8 cellular contexts compared by ENCODE assay signal in genomic region chr6:106525111-106525884, GRCh38.
DNase-seq lines count a peak whose midpoint lies in the region; ATAC-seq and TF ChIP-seq lines count a peak whose summit lies in the region.

No MANE protein-coding gene starts in this region.

- DNase-seq in DMS53 (lab: John Stamatoyannopoulos, UW), result peak; percentile 29
- DNase-seq in IMR-90, result no peak
- DNase-seq in transverse colon, result no peak
- no peak for DNase-seq in DMS 273 (lab: John Stamatoyannopoulos, UW; ENCODE audit: unreplicated experiment)
- DNase-seq in inferior parietal cortex (ENCODE audit: extremely low spot score), result no peak
- no peak for DNase-seq in right atrium auricular region (ENCODE audit: low spot score)

- H4K5ac ChIP-seq in IMR-90 (ENCODE audit: low read depth, low read length), result no peak overlapping the region; the same call in 1 of the 2 replicates

- no CpG with 5 or more reads among the region's 7 CpGs for WGBS in IMR-90 (ENCODE audit: extremely low coverage in 2 of 2, insufficient read length in 1 of 2), 2 experiments
- 9 to 19% methylated on average over 7 of the region's 7 CpGs for WGBS in transverse colon (ENCODE audit: low coverage in 1 of 2), 2 donors

- in situ Hi-C loops in IMR-90 (cut with MboI; ENCODE audit: low sequenced_read_pairs), result no loop called here
- in situ Hi-C loops in transverse colon (cut with MboI; ENCODE audit: low pct_ligation_motif_present in 1 of 4, low pct_unique_long_range_greater_than_20kb in 1 of 4, low sequenced_read_pairs in 3 of 4), result no loop called here

- H2BK120ac ChIP-seq in IMR-90 (ENCODE audit: low read depth, low read length), result peak overlapping the region; percentile 33; the same call in 1 of the 2 replicates

- no peak overlapping the region for H3K14ac ChIP-seq in IMR-90 (replicated peaks; ENCODE audit: low read depth, low read length)

- TF ChIP-seq EP300 in transverse colon (IDR thresholded peaks at IDR 0.05; ENCODE audit: low read depth), result no peak

- H2BK15ac ChIP-seq in IMR-90 (ENCODE audit: low read depth, low read length), result peak overlapping the region; percentile 9; the same call in 1 of the 3 replicates

- CTCF ChIA-PET in IMR-90 (lab: Yijun Ruan, JAX), result no interaction called here

- no peak for TF ChIP-seq POLR2A in IMR-90 (IDR thresholded peaks at IDR 0.05; ENCODE audit: low read depth, low read length)
- TF ChIP-seq POLR2A in transverse colon (IDR thresholded peaks at IDR 0.05), result no peak

- H4K20me1 ChIP-seq in IMR-90 (ENCODE audit: insufficient read depth, low read length), result no peaks in the 10 kb centered on the region

- no peaks in the 10 kb centered on the region for H3K79me1 ChIP-seq in IMR-90 (ENCODE audit: low read depth in 1 of 2, low read length in 2 of 2)

- H3K9ac ChIP-seq in IMR-90 (ENCODE audit: low read depth, low read length) (no peak overlapping the region), duodenal mucosa (ENCODE audit: low read depth in 1 of 2, low read length in 2 of 2) (peak overlapping the region; percentile 20 to 21)

- H2AK9ac ChIP-seq in IMR-90 (replicated peaks; ENCODE audit: low read depth, low read length, poor library complexity), result no peak overlapping the region

- no peak overlapping the region; the same call in 1 of the 2 replicates for H3K23ac ChIP-seq in IMR-90 (ENCODE audit: low read depth, low read length)

- H3K9me1 ChIP-seq in IMR-90 (ENCODE audit: insufficient read depth, low read length), result 0 out of 2 replicates have a peak, but pooled peaks cover 2% of the 10 kb centered on the region

- TF ChIP-seq CTCF in IMR-90 (conservative IDR thresholded peaks at IDR 0.05; ENCODE audit: low read depth, low read length) (no peak), transverse colon (IDR thresholded peaks at IDR 0.05) (no peak), right atrium auricular region (IDR thresholded peaks at IDR 0.05) (no peak)

- H3K9me3 ChIP-seq in IMR-90 (ENCODE audit: control insufficient read depth, insufficient read depth, low read length) (no peaks in the 10 kb centered on the region), duodenal mucosa (ENCODE audit: control insufficient read depth in 1 of 2, low read length in 2 of 2) (no peaks in the 10 kb centered on the region), transverse colon (no peaks in the 10 kb centered on the region), right atrium auricular region (no peaks in the 10 kb centered on the region)

- no peak for TF ChIP-seq RAD21 in IMR-90 (IDR thresholded peaks at IDR 0.05; ENCODE audit: low read length)

- H2BK20ac ChIP-seq in IMR-90 (ENCODE audit: low read depth, low read length), result peak overlapping the region; percentile 6; the same call in 1 of the 2 replicates

- no peaks in the 10 kb centered on the region for H3K36me3 ChIP-seq in IMR-90 (ENCODE audit: control insufficient read depth, insufficient read depth, low read length)
- peaks cover 7 to 13% of the 10 kb centered on the region in 2 donors for H3K36me3 ChIP-seq in duodenal mucosa (ENCODE audit: control insufficient read depth in 1 of 2, insufficient read depth in 2 of 2, low read length in 2 of 2)
- peaks cover 0 to 16% (median 1%) of the 10 kb centered on the region in 4 donors for H3K36me3 ChIP-seq in transverse colon
- H3K36me3 ChIP-seq in right atrium auricular region, result no peaks in the 10 kb centered on the region

- intact Hi-C loops in IMR-90 (cut with micrococcal nuclease), result no loop called here
- intact Hi-C loops in transverse colon (cut with DNase I; ENCODE audit: low total_unique reads), result no loop called here

- H4K8ac ChIP-seq in IMR-90 (ENCODE audit: low read depth in 2 of 2, low read length in 2 of 2), result peak overlapping the region in 1 of 2 experiments; percentile 12; a peak in 1 of 4 replicates

- no TSS peak for BruUV-seq in IMR-90 (replicated peaks; lab: Mats Ljungman, UMichigan)

- ATAC-seq in GM21447 (IDR thresholded peaks at IDR 0.05; ENCODE audit: unreplicated experiment) (peak; percentile 42), IMR-90 (ENCODE audit: low read depth) (no peak)

- H3K4me3 ChIP-seq in IMR-90 (ENCODE audit: insufficient read depth, low read depth, low read length) (no peak overlapping the region), duodenal mucosa (ENCODE audit: low read depth in 1 of 2, low read length in 2 of 2) (peak overlapping the region; percentile 56 to 58), transverse colon (peak overlapping the region in 1 of 4 donors; percentile 32), right atrium auricular region (peak overlapping the region in 1 of 2 donors; percentile 8)

- H3K4ac ChIP-seq in IMR-90 (ENCODE audit: low read depth, low read length), result no peak overlapping the region

- H3K27ac ChIP-seq in IMR-90 (ENCODE audit: insufficient read depth, low read length) (no peak overlapping the region), duodenal mucosa (ENCODE audit: low read depth, low read length) (no peak overlapping the region), transverse colon (peak overlapping the region; percentile 60 to 72 (median 66)), right atrium auricular region (no peak overlapping the region)

- H3K27me3 ChIP-seq in IMR-90 (ENCODE audit: control insufficient read depth, insufficient read depth, low read length) (no peaks in the 10 kb centered on the region), duodenal mucosa (ENCODE audit: control insufficient read depth in 1 of 2, insufficient read depth in 2 of 2, low read length in 2 of 2) (no peaks in the 10 kb centered on the region), transverse colon (no peaks in the 10 kb centered on the region), right atrium auricular region (no peaks in the 10 kb centered on the region)

- no peak overlapping the region for H2AK5ac ChIP-seq in IMR-90 (ENCODE audit: low read depth, low read length)

- no peak overlapping the region for H3K4me2 ChIP-seq in IMR-90 (ENCODE audit: low read depth, low read length)

- no peak overlapping the region for H2AFZ ChIP-seq in IMR-90 (replicated peaks; ENCODE audit: low read length, poor library complexity)

- peak overlapping the region; percentile 14 for H2BK5ac ChIP-seq in IMR-90 (ENCODE audit: low read depth, low read length, poor library complexity, severe bottlenecking)

- H3K18ac ChIP-seq in IMR-90 (ENCODE audit: low read depth, low read length), result no peak overlapping the region

- H3K56ac ChIP-seq in IMR-90 (ENCODE audit: extremely low read depth, insufficient read depth, low read length), result no peak overlapping the region

- POLR2A ChIA-PET in IMR-90 (lab: Charles Lee; ENCODE audit: unreplicated experiment), result no interaction called here

- peaks cover 5% of the 10 kb centered on the region for H3K4me1 ChIP-seq in IMR-90 (ENCODE audit: control insufficient read depth, insufficient read depth, low read length)
- H3K4me1 ChIP-seq in duodenal mucosa (ENCODE audit: control insufficient read depth in 1 of 2, insufficient read depth in 2 of 2, low read length in 2 of 2), result peaks cover 12 to 28% of the 10 kb centered on the region in 2 donors
- peaks cover 3 to 51% (median 22%) of the 10 kb centered on the region in 4 donors for H3K4me1 ChIP-seq in transverse colon
- no peaks in the 10 kb centered on the region for H3K4me1 ChIP-seq in right atrium auricular region

- H4K91ac ChIP-seq in IMR-90 (ENCODE audit: insufficient read depth, low read depth, low read length), result no peak overlapping the region

- dilution Hi-C loops in IMR-90 (cut with HindIII; ENCODE audit: low sequenced_read_pairs, unreplicated experiment), result no loop called here

TF ChIP-seq in IMR-90, 13 proteins besides CTCF, POLR2A, EP300 and RAD21:
- TF ChIP-seq RCOR1 (IDR thresholded peaks at IDR 0.05; ENCODE audit: insufficient replicate concordance, low read length) (no peak), MAFK (IDR thresholded peaks at IDR 0.05; ENCODE audit: low read depth, low read length) (no peak), FOS (IDR thresholded peaks at IDR 0.05; ENCODE audit: low read depth, low read length) (no peak), USF2 (IDR thresholded peaks at IDR 0.05; ENCODE audit: low read depth, low read length) (no peak), BHLHE40 (IDR thresholded peaks at IDR 0.05; ENCODE audit: low read depth, low read length) (no peak), ELK1 (IDR thresholded peaks at IDR 0.05; ENCODE audit: borderline replicate concordance, low read depth, low read length) (no peak), MAZ (IDR thresholded peaks at IDR 0.05; ENCODE audit: borderline replicate concordance, low read depth, low read length) (no peak), SMC3 (IDR thresholded peaks at IDR 0.05; ENCODE audit: low read depth, low read length) (no peak), CHD1 (IDR thresholded peaks at IDR 0.05; ENCODE audit: low read depth, low read length) (no peak), CEBPB (IDR thresholded peaks at IDR 0.05; ENCODE audit: low read depth, low read length) (no peak), MXI1 (IDR thresholded peaks at IDR 0.05; ENCODE audit: borderline replicate concordance, low read depth, low read length) (no peak), RFX5 (IDR thresholded peaks at IDR 0.05; ENCODE audit: low read depth, low read length) (no peak), NFE2L2 (IDR thresholded peaks at IDR 0.05; ENCODE audit: low read depth, low read length) (no peak)

Comparison
In these comparisons a context has a peak if more than half of its experiments do, and no peak if none do; other contexts are left out.
1. H3K27ac ChIP-seq: peak in transverse colon (4 of 4); none in IMR-90 (single experiment), duodenal mucosa (single experiment) and right atrium auricular region (0 of 2).